Comparison of ENCODE assay signal across 8 cellular contexts in genomic region chr7:139341058-139341775, GRCh38. TPM values are rescaled to one million over a fixed set of nuclear protein-coding genes. Genes with fewer than 3 reads are reported as not detected.
DNase-seq lines count a peak whose midpoint lies in the region; ATAC-seq, FAIRE-seq and TF ChIP-seq lines count a peak whose summit lies in the region.

Gene FMC1 (plus strand): TSS chr7:139341337. CDS start chr7:139341385, 48 bp downstream.

- FAIRE-seq in kidney (lab: Jason Lieb, UNC) = no peak

- peaks cover 0 to under 1% of the 10 kb centered on the region in 2 donors for H3K36me3 ChIP-seq in kidney (ENCODE audit: control insufficient read depth in 1 of 2, insufficient read depth in 2 of 2, low read length in 2 of 2)

- peaks cover 10% of the 10 kb centered on the region for H3K27me3 Mint-ChIP-seq in central memory CD8-positive, alpha-beta T cell

- peak within 1 kb of the TSS; percentile 99 to 100 for H3K9ac ChIP-seq in kidney (ENCODE audit: low read length in 2 of 2)

- peak within 1 kb of the TSS; percentile 78 to 92 for H3K4me3 ChIP-seq in kidney (ENCODE audit: low read length in 2 of 2)

- H3K27ac Mint-ChIP-seq in central memory CD8-positive, alpha-beta T cell (ENCODE audit: low read depth) = peak within 1 kb of the TSS; percentile 99

- in situ Hi-C loops in GM18951 (cut with MboI; ENCODE audit: low sequenced_read_pairs, unreplicated experiment) = no loop called here

- no peaks in the 10 kb centered on the region for H3K9me3 ChIP-seq in kidney (ENCODE audit: control insufficient read depth in 1 of 2, low read length in 2 of 2)

- DNase-seq in AG20443 (ENCODE audit: low spot score) (peak; percentile 91), NCI-H2227 treated with DMSO at 0.1 percent for 48 hours (lab: John Stamatoyannopoulos, UW) (peak; percentile 99), kidney (peak; percentile 98)
- peak; percentile 70 for DNase-seq in activated CD4-positive, CD25-positive, alpha-beta regulatory T cell treated with anti-CD3 and anti-CD28 coated beads, Interleukin-2, amount 50 U/mL, for 16 hours (ENCODE audit: low read depth, low spot score)
- DNase-seq in central memory CD8-positive, alpha-beta T cell (ENCODE audit: low spot score in 2 of 2) = peak; percentile 74 to 80
- peak; percentile 65 to 67 for DNase-seq in stimulated activated CD4-positive, alpha-beta T cell treated with anti-CD3 and anti-CD28 coated beads, Interleukin-15, amount 100 ng/mL, for 1 hour (ENCODE audit: low read depth in 1 of 2, low spot score in 1 of 2)

- peaks cover 6% of the 10 kb centered on the region for H3K9me3 Mint-ChIP-seq in central memory CD8-positive, alpha-beta T cell

- peak; percentile 49 for TF ChIP-seq CTCF in kidney (IDR thresholded peaks at IDR 0.05; ENCODE audit: borderline replicate concordance, extremely low read depth, insufficient read depth)

- peak; percentile 59 for TF ChIP-seq POLR2A in GM18951 (IDR thresholded peaks at IDR 0.05; ENCODE audit: extremely low read depth, insufficient read depth, insufficient read length)

- peak within 1 kb of the TSS; percentile 91 for H3K4me3 Mint-ChIP-seq in central memory CD8-positive, alpha-beta T cell

- H3K36me3 Mint-ChIP-seq in central memory CD8-positive, alpha-beta T cell (ENCODE audit: insufficient read depth) = peaks cover 30% of the 10 kb centered on the region

- H3K4me1 ChIP-seq in kidney (ENCODE audit: control insufficient read depth in 1 of 2, insufficient read depth in 1 of 2, low read depth in 1 of 2, low read length in 2 of 2) = peaks cover 4 to 8% of the 10 kb centered on the region in 2 donors

- H3K4me1 Mint-ChIP-seq in central memory CD8-positive, alpha-beta T cell = peaks cover 27% of the 10 kb centered on the region

- ATAC-seq in HG03175 (IDR thresholded peaks at IDR 0.05; ENCODE audit: unreplicated experiment) = peak; percentile 51
- peak; percentile 55 for ATAC-seq in central memory CD8-positive, alpha-beta T cell (replicated peaks; ENCODE audit: extremely low read depth, poor library complexity, severe bottlenecking)

- peak within 1 kb of the TSS; percentile 99 to 100 for H3K27ac ChIP-seq in kidney (ENCODE audit: low read depth in 2 of 2, low read length in 2 of 2)

- intact Hi-C loops in kidney (cut with DNase I) = no loop called here

RNA-seq across cellular contexts. Expression of gene FMC1, which starts in this region (rescaled TPM):
- total RNA-seq in kidney = 23.0 TPM
- polyA plus RNA-seq in kidney (ENCODE audit: insufficient read depth, low read depth, low replicate concordance) = 109 TPM

Comparison
In these comparisons a context has a peak if more than half of its experiments do, and no peak if none do; other contexts are left out.
1. Peak in every context shown above with its lines: DNase-seq, ATAC-seq, H3K4me3 ChIP-seq and H3K27ac ChIP-seq.